Comparison of ENCODE assay signal across 8 cellular contexts in genomic region chr3:193240850-193241706, GRCh38. TPM values are rescaled to one million over a fixed set of nuclear protein-coding genes. Genes with fewer than 3 reads are reported as not detected.
DNase-seq lines count a peak whose midpoint lies in the region; ATAC-seq and TF ChIP-seq lines count a peak whose summit lies in the region.

PLAAT1 (plus strand) TSS chr3:193241222; CDS start chr3:193255651, 14,429 bp downstream.

- in situ Hi-C loops in HAP-1 (cut with MboI; ENCODE audit: low sequenced_read_pairs), result no loop called here

- peak within 1 kb of the TSS; percentile 67 for H2AFZ ChIP-seq in neuron (ENCODE audit: low read depth, low read length)
- H2AFZ ChIP-seq in OCI-LY7 (ENCODE audit: low read length), result no peak within 1 kb of the TSS

- H3K4me1 Mint-ChIP-seq in activated B cell treated with CpG ODN at 0.5 μM for 24 hours, result peaks cover 4% of the 10 kb centered on the region

- no peak within 1 kb of the TSS for H3K27ac Mint-ChIP-seq in activated B cell treated with CpG ODN at 0.5 μM for 24 hours

- intact Hi-C loops in activated B cell treated with CpG ODN at 0.5 μM for 24 hours (cut with micrococcal nuclease) (no loop called here), OCI-LY7 (cut with micrococcal nuclease; ENCODE audit: unreplicated experiment) (no loop called here)

- no peaks in the 10 kb centered on the region for H3K36me3 ChIP-seq in HAP-1 (replicated peaks)
- no peaks in the 10 kb centered on the region for H3K36me3 ChIP-seq in neuron (ENCODE audit: insufficient read depth, low read length)
- no peaks in the 10 kb centered on the region for H3K36me3 ChIP-seq in OCI-LY7 (ENCODE audit: insufficient read depth, low read length)

- H3K9me3 ChIP-seq in HAP-1, result no peaks in the 10 kb centered on the region
- H3K9me3 ChIP-seq in neuron (ENCODE audit: low read length), result no peaks in the 10 kb centered on the region
- H3K9me3 ChIP-seq in OCI-LY7 (ENCODE audit: low read length), result no peaks in the 10 kb centered on the region

- no peak within 1 kb of the TSS for H3K27ac ChIP-seq in OCI-LY7 (ENCODE audit: low read depth, low read length, poor library complexity, severe bottlenecking)

- H3K36me3 Mint-ChIP-seq in activated B cell treated with CpG ODN at 0.5 μM for 24 hours (ENCODE audit: low read depth), result no peaks in the 10 kb centered on the region

- H3K27me3 Mint-ChIP-seq in activated B cell treated with CpG ODN at 0.5 μM for 24 hours, result peaks cover 38% of the 10 kb centered on the region

- ATAC-seq in activated B cell treated with CpG ODN at 0.5 μM for 24 hours (ENCODE audit: low read depth), result no peak

- H3K4me3 ChIP-seq in GM12864 (ENCODE audit: low read depth, low read length) (peak within 1 kb of the TSS; percentile 2), HAP-1 (peak within 1 kb of the TSS; percentile 39), neuron (ENCODE audit: low read length) (peak within 1 kb of the TSS; percentile 47), OCI-LY7 (ENCODE audit: low read depth, low read length, poor library complexity, severe bottlenecking) (no peak within 1 kb of the TSS)

- H3K9me2 ChIP-seq in OCI-LY7 (ENCODE audit: insufficient read depth, low read length), result no peaks in the 10 kb centered on the region

- peaks cover 3% of the 10 kb centered on the region for H3K9me3 Mint-ChIP-seq in activated B cell treated with CpG ODN at 0.5 μM for 24 hours

- no peaks in the 10 kb centered on the region for H3K79me2 ChIP-seq in OCI-LY7 (ENCODE audit: insufficient read depth, low read depth, low read length)

- no TSS peak for BruUV-seq in OCI-LY7 (replicated peaks; lab: Mats Ljungman, UMichigan)

- CTCF ChIA-PET in activated B cell treated with CpG ODN at 0.5 μM for 24 hours (lab: Charles Lee) (no interaction called here), OCI-LY7 (lab: Charles Lee; ENCODE audit: unreplicated experiment) (no interaction called here)

- TF ChIP-seq CTCF in GM12864 (IDR thresholded peaks at IDR 0.05; ENCODE audit: low read depth, low read length, missing control alignments) (no peak), activated B cell treated with CpG ODN at 0.5 μM for 24 hours (IDR thresholded peaks at IDR 0.05) (no peak), OCI-LY7 (conservative IDR thresholded peaks at IDR 0.05; ENCODE audit: low read length) (no peak)

- DNase-seq in GM12864 (ENCODE audit: low read depth), result no peak
- peak; percentile 85 to 87 for DNase-seq in HAP-1 (ENCODE audit: low spot score in 2 of 2)
- DNase-seq in NCI-H2029 treated with DMSO at 0.1 percent for 48 hours (lab: John Stamatoyannopoulos, UW), result peak; percentile 26
- DNase-seq in activated B cell treated with CpG ODN at 0.5 μM for 24 hours, result no peak
- peak; percentile 13 for DNase-seq in foreskin melanocyte
- no peak for DNase-seq in OCI-LY7 (ENCODE audit: low spot score)
- no peak for DNase-seq in activated gamma-delta T cell (lab: John Stamatoyannopoulos, UW)

- H4K20me1 ChIP-seq in OCI-LY7 (ENCODE audit: insufficient read depth, low read length), result no peaks in the 10 kb centered on the region

- peak within 1 kb of the TSS; percentile 32 for H3K4me3 Mint-ChIP-seq in activated B cell treated with CpG ODN at 0.5 μM for 24 hours

- H3K4me2 ChIP-seq in OCI-LY7 (ENCODE audit: low read length), result no peak within 1 kb of the TSS

- H3K4me1 ChIP-seq in HAP-1 (peaks cover 30% of the 10 kb centered on the region), neuron (ENCODE audit: insufficient read depth, low read length) (no peaks in the 10 kb centered on the region), OCI-LY7 (ENCODE audit: insufficient read depth, low read length, poor library complexity, severe bottlenecking) (no peaks in the 10 kb centered on the region)

- H3K27me3 ChIP-seq in HAP-1 (ENCODE audit: low read depth), result no peaks in the 10 kb centered on the region
- H3K27me3 ChIP-seq in neuron (ENCODE audit: insufficient read depth, low read length), result peaks cover 22% of the 10 kb centered on the region

- POLR2A ChIA-PET in activated B cell treated with CpG ODN at 0.5 μM for 24 hours (lab: Charles Lee) (interaction anchor here (0.5 kb wide), 1 partner anchor 192 kb away, joined by 3 read pairs; no protein-coding TSS in a partner anchor), OCI-LY7 (lab: Charles Lee) (interaction anchor here (0.7 kb wide), 1 partner anchor 15 kb away, joined by 3 read pairs; no protein-coding TSS in a partner anchor)

RNA-seq across cellular contexts. Expression of gene PLAAT1, which starts in this region (rescaled TPM):
- not detected in 2 replicates for total RNA-seq in activated B cell treated with CpG ODN at 0.5 μM for 24 hours
- not detected in 2 replicates for total RNA-seq in OCI-LY7 (2014; rRNA removed; shearing (Covaris generic))
- not detected in 2 replicates for total RNA-seq in OCI-LY7 (2022)

Comparison
In these comparisons a context has a peak if more than half of its experiments do, and no peak if none do; other contexts are left out.
1. DNase-seq: peak in HAP-1 (2 of 2), NCI-H2029 treated with DMSO at 0.1 percent for 48 hours (single experiment) and foreskin melanocyte (single experiment); none in GM12864 (single experiment), activated B cell treated with CpG ODN at 0.5 μM for 24 hours (single experiment), OCI-LY7 (single experiment) and activated gamma-delta T cell (single experiment).